16 cellular contexts compared by ENCODE assay signal in genomic region chr2:120847700-120848321, GRCh38.
A peak's percentile ranks its signal among the peaks of the same experiment; 100 is the strongest.
DNase-seq lines count a peak whose midpoint lies in the region; ATAC-seq and TF ChIP-seq lines count a peak whose summit lies in the region.
"Had no signal": no experiment of that assay in that cellular context is flagged by ENCODE, and none has a peak within 500 bp of the region (broad histone marks: within the 10 kb centered on the region; RNA-seq: fewer than 3 reads in every experiment).

No MANE protein-coding gene starts in this region.

- no peak overlapping the region for H3K27ac ChIP-seq in mammary epithelial cell (ENCODE audit: insufficient read depth, low read depth, low read length)
- H3K27ac ChIP-seq in neuronal stem cell (replicated peaks; ENCODE audit: low read length): no peak overlapping the region
- H3K27ac ChIP-seq: psoas muscle, VCaP had no signal

- no peak overlapping the region for H4K91ac ChIP-seq in neuronal stem cell (ENCODE audit: low read depth, low read length, poor library complexity)

- H3K4me2 ChIP-seq in mammary epithelial cell (ENCODE audit: insufficient read depth, low read depth, low read length) (peak overlapping the region; percentile 22), neuronal stem cell (ENCODE audit: insufficient read depth, low read length, poor library complexity, severe bottlenecking) (no peak overlapping the region)

- H3K9me3 ChIP-seq in mammary epithelial cell (replicated peaks; ENCODE audit: insufficient read depth, low read length) (no peaks in the 10 kb centered on the region), neuronal stem cell (replicated peaks in 1 of 2; ENCODE audit: control insufficient read depth in 2 of 2, insufficient read depth in 1 of 2, low read depth in 1 of 2, low read length in 2 of 2) (peaks cover 0 to 16% of the 10 kb centered on the region in 2 donors)
- H3K9me3 ChIP-seq: HAP-1, psoas muscle had no signal

- H3K79me2 ChIP-seq in mammary epithelial cell (ENCODE audit: insufficient read depth, low read length): no peaks in the 10 kb centered on the region

- no peak overlapping the region for H2BK120ac ChIP-seq in neuronal stem cell (ENCODE audit: low read depth, low read length)

- H4K8ac ChIP-seq in neuronal stem cell (ENCODE audit: low read depth, low read length): no peak overlapping the region

- no peak overlapping the region for H2BK12ac ChIP-seq in neuronal stem cell (ENCODE audit: low read length)

- H2AFZ ChIP-seq in mammary epithelial cell (ENCODE audit: low read depth, low read length) (no peak overlapping the region), neuronal stem cell (ENCODE audit: low read length) (no peak overlapping the region)

- no peak overlapping the region for H3K23ac ChIP-seq in neuronal stem cell (ENCODE audit: low read depth, low read length, poor library complexity)

- H3K4me3 ChIP-seq in mammary epithelial cell (replicated peaks in 1 of 3; ENCODE audit: insufficient read depth in 1 of 3, low read depth in 2 of 3, low read length in 3 of 3) (no peak overlapping the region), neuronal stem cell (ENCODE audit: low read length in 2 of 2) (no peak overlapping the region)
- H3K4me3 ChIP-seq: HAP-1, psoas muscle, SK-N-MC had no signal

- H3K4me1 ChIP-seq in mammary epithelial cell (ENCODE audit: insufficient read depth, low read length): peaks cover 3% of the 10 kb centered on the region
- peaks cover 0 to 8% of the 10 kb centered on the region in 2 donors for H3K4me1 ChIP-seq in neuronal stem cell (ENCODE audit: control insufficient read depth in 2 of 2, insufficient read depth in 1 of 2, low read depth in 1 of 2, low read length in 2 of 2)
- H3K4me1 ChIP-seq: psoas muscle had no signal

- H3K79me1 ChIP-seq in neuronal stem cell (ENCODE audit: low read depth, low read length): peaks cover 12% of the 10 kb centered on the region

- dilution Hi-C loops in mammary epithelial cell (cut with HindIII; ENCODE audit: low sequenced_read_pairs): loop anchor here (5.0 kb wide), 1 partner anchor 34 kb away; no protein-coding TSS in a partner anchor

- no peak overlapping the region for H3K14ac ChIP-seq in neuronal stem cell (ENCODE audit: low read length)

- H2BK5ac ChIP-seq in neuronal stem cell (ENCODE audit: low read length): no peak overlapping the region

- 4% methylated on average over 9 of the region's 24 CpGs for WGBS in mammary epithelial cell (ENCODE audit: low coverage, missing lambda C conversion rate)
- no CpG with 5 or more reads among the region's 24 CpGs for WGBS in neuronal stem cell (ENCODE audit: extremely low coverage in 2 of 2, insufficient read length in 2 of 2, insufficient replicate concordance in 1 of 2), 2 donors

- in situ Hi-C loops in mammary epithelial cell (cut with MboI; ENCODE audit: low sequenced_read_pairs in 2 of 2): no loop called here

- H2AK5ac ChIP-seq in neuronal stem cell (ENCODE audit: low read depth, low read length): no peak overlapping the region

- TF ChIP-seq CTCF in mammary epithelial cell (conservative IDR thresholded peaks at IDR 0.05 in 1 of 2, IDR thresholded peaks at IDR 0.05 in 1 of 2; ENCODE audit: extremely low read depth in 1 of 2, insufficient read depth in 1 of 2, low read depth in 1 of 2, low read length in 2 of 2): no peak

- no peak overlapping the region for H2BK15ac ChIP-seq in neuronal stem cell (ENCODE audit: low read length)

- H3K36me3 ChIP-seq in mammary epithelial cell (ENCODE audit: insufficient read depth, low read length): no peaks in the 10 kb centered on the region
- peaks cover 4 to 41% of the 10 kb centered on the region in 2 donors for H3K36me3 ChIP-seq in neuronal stem cell (replicated peaks in 1 of 2; ENCODE audit: control insufficient read depth in 2 of 2, insufficient read depth in 2 of 2, low read length in 2 of 2)

- H3K9ac ChIP-seq in mammary epithelial cell (ENCODE audit: insufficient read depth, low read length) (no peak overlapping the region), neuronal stem cell (ENCODE audit: low read depth, low read length, poor library complexity) (no peak overlapping the region)

- DNase-seq in COR-L47 (lab: John Stamatoyannopoulos, UW) (peak; percentile 94), NCI-H2227 (lab: John Stamatoyannopoulos, UW; ENCODE audit: unreplicated experiment) (peak; percentile 70), mammary epithelial cell (peak; percentile 82), neuronal stem cell (ENCODE audit: low spot score) (no peak), DMS53 treated with DMSO at 0.1 percent for 48 hours (lab: John Stamatoyannopoulos, UW; ENCODE audit: unreplicated experiment) (no peak), NOMO-1 treated with DMSO at 0.1 percent for 48 hours (lab: John Stamatoyannopoulos, UW; ENCODE audit: unreplicated experiment) (no peak)
- DNase-seq: activated CD8-positive, alpha-beta memory T cell treated with anti-CD3 and anti-CD28 coated beads, Interleukin-2, amount 50 U/mL, for 4 hours; AML-193; psoas muscle; stimulated activated CD4-positive, alpha-beta T cell treated with anti-CD3 and anti-CD28 coated beads, Interleukin-4, amount 100 ng/mL, for 1 hour had no signal

- no peak overlapping the region for H3K4ac ChIP-seq in neuronal stem cell (ENCODE audit: low read length)

- no TSS peak for BruUV-seq in mammary epithelial cell (replicated peaks; lab: Mats Ljungman, UMichigan)

- no peaks in the 10 kb centered on the region for H4K20me1 ChIP-seq in mammary epithelial cell (ENCODE audit: insufficient read depth, low read length)

- H3K18ac ChIP-seq in neuronal stem cell (ENCODE audit: low read length): peak overlapping the region; percentile 29

- ATAC-seq in GM19395 (IDR thresholded peaks at IDR 0.05; ENCODE audit: unreplicated experiment) (no peak), HG02763 (IDR thresholded peaks at IDR 0.05; ENCODE audit: unreplicated experiment) (no peak)
- ATAC-seq: psoas muscle; stimulated activated memory B cell treated with anti-CD40 and anti-IgM and Interleukin-4, amounts not matched to agents 10 μg/mL and 1 μg/mL and 100 μg/mL, for 72 hours had no signal

- H3K27me3 ChIP-seq in mammary epithelial cell (ENCODE audit: insufficient read depth, low read length): no peaks in the 10 kb centered on the region
- H3K27me3 ChIP-seq in neuronal stem cell (ENCODE audit: control insufficient read depth in 3 of 3, insufficient read depth in 3 of 3, low read depth in 1 of 3, low read length in 3 of 3): no peaks in the 10 kb centered on the region

- intact Hi-C loops in mammary epithelial cell (cut with micrococcal nuclease): no loop called here

- CTCF ChIA-PET in mammary epithelial cell (lab: Charles Lee; ENCODE audit: low non-redundant PET): interaction anchor here (0.7 to 0.8 kb wide), 2 partner anchors 41 to 727 kb away, joined by 3 read pairs; no protein-coding TSS in a partner anchor

Comparison
In these comparisons a context has a peak if more than half of its experiments do, and no peak if none do; other contexts are left out.
1. DNase-seq: peak in COR-L47 (single experiment), NCI-H2227 (single experiment) and mammary epithelial cell (single experiment); none in neuronal stem cell (single experiment), DMS53 treated with DMSO at 0.1 percent for 48 hours (single experiment) and NOMO-1 treated with DMSO at 0.1 percent for 48 hours (single experiment).